Comparison of ENCODE assay signal across 9 cellular contexts in genomic region chr12:88553941-88554658, GRCh38. TPM values are rescaled to one million over a fixed set of nuclear protein-coding genes. Genes with fewer than 3 reads are reported as not detected.
DNase-seq lines count a peak whose midpoint lies in the region; ATAC-seq and TF ChIP-seq lines count a peak whose summit lies in the region.
"Had no signal": no experiment of that assay in that cellular context is flagged by ENCODE, and none has a peak within 500 bp of the region (broad histone marks: within the 10 kb centered on the region; RNA-seq: fewer than 3 reads in every experiment).

No MANE protein-coding gene starts in this region.

- BruUV-seq in Caco-2 (replicated peaks; lab: Mats Ljungman, UMichigan) (no TSS peak), MCF 10A (replicated peaks; lab: Mats Ljungman, UMichigan) (no TSS peak)

- H3K36me3 ChIP-seq in Caco-2 (ENCODE audit: control insufficient read depth, insufficient read depth, low read length) (no peaks in the 10 kb centered on the region; the same call in 1 of the 2 replicates), mucosa of descending colon (ENCODE audit: low read depth) (no peaks in the 10 kb centered on the region)

- no peaks in the 10 kb centered on the region for H3K27me3 ChIP-seq in Caco-2 (replicated peaks; ENCODE audit: control insufficient read depth, insufficient read depth, low read length)

- H3K27ac Mint-ChIP-seq in Caco-2 (ENCODE audit: unreplicated experiment) (peak overlapping the region; percentile 53), MCF 10A (ENCODE audit: low read depth, unreplicated experiment) (peak overlapping the region; percentile 78)
- no peak overlapping the region for H3K27ac Mint-ChIP-seq in activated T-helper 1 cell treated with anti-CD3 and anti-CD28 coated beads, Interleukin-12 subunit alpha, Interleukin-12 subunit beta, Interleukin-2, Interleukin-4 antibody, amounts not matched to agents 30 ng/mL and 10 ng/mL and 1 ng/mL, durations not matched to agents 14 hours and 24 hours and 36 hours

- H3K9me3 ChIP-seq in Caco-2 (no peaks in the 10 kb centered on the region), mucosa of descending colon (no peaks in the 10 kb centered on the region)

- DNase-seq in Caco-2 (peak in 1 of 2 experiments; percentile 22), NCI-H1930 (lab: John Stamatoyannopoulos, UW) (peak; percentile 55 to 63), MCF 10A (ENCODE audit: unreplicated experiment) (peak; percentile 94), mucosa of descending colon (no peak), cerebellar nuclear complex (lab: John Stamatoyannopoulos, UW) (no peak)
- no peak for DNase-seq in activated T-helper 1 cell treated with anti-CD3 and anti-CD28 coated beads, Interleukin-12 subunit alpha, Interleukin-12 subunit beta, Interleukin-2, Interleukin-4 antibody, amounts not matched to agents 30 ng/mL and 10 ng/mL and 1 ng/mL, durations not matched to agents 14 hours and 24 hours and 36 hours (ENCODE audit: low spot score)
- DNase-seq: activated CD8-positive, alpha-beta memory T cell treated with anti-CD3 and anti-CD28 coated beads for 24 hours had no signal

- H3K4me1 ChIP-seq in Caco-2 (peaks cover 84% of the 10 kb centered on the region), mucosa of descending colon (ENCODE audit: low read depth) (peaks cover 33% of the 10 kb centered on the region)

- H3K4me3 Mint-ChIP-seq in Caco-2 (ENCODE audit: unreplicated experiment) (peak overlapping the region; percentile 34), MCF 10A (ENCODE audit: unreplicated experiment) (peak overlapping the region; percentile 34)
- no peak overlapping the region for H3K4me3 Mint-ChIP-seq in activated T-helper 1 cell treated with anti-CD3 and anti-CD28 coated beads, Interleukin-12 subunit alpha, Interleukin-12 subunit beta, Interleukin-2, Interleukin-4 antibody, amounts not matched to agents 30 ng/mL and 10 ng/mL and 1 ng/mL, durations not matched to agents 14 hours and 24 hours and 36 hours

- H3K36me3 Mint-ChIP-seq in Caco-2 (ENCODE audit: insufficient read depth, unreplicated experiment), result peaks cover 92% of the 10 kb centered on the region
- peaks cover 6% of the 10 kb centered on the region for H3K36me3 Mint-ChIP-seq in MCF 10A (ENCODE audit: insufficient read depth, unreplicated experiment)
- no peaks in the 10 kb centered on the region for H3K36me3 Mint-ChIP-seq in activated T-helper 1 cell treated with anti-CD3 and anti-CD28 coated beads, Interleukin-12 subunit alpha, Interleukin-12 subunit beta, Interleukin-2, Interleukin-4 antibody, amounts not matched to agents 30 ng/mL and 10 ng/mL and 1 ng/mL, durations not matched to agents 14 hours and 24 hours and 36 hours (ENCODE audit: low read depth)

- peak; percentile 24 for ATAC-seq in mucosa of descending colon
- no peak for ATAC-seq in HG03460 (IDR thresholded peaks at IDR 0.05; ENCODE audit: unreplicated experiment)
- ATAC-seq in GM21515 (IDR thresholded peaks at IDR 0.05; ENCODE audit: unreplicated experiment), result no peak

- H3K4me1 Mint-ChIP-seq in Caco-2 (ENCODE audit: low read depth, unreplicated experiment), result peaks cover 53% of the 10 kb centered on the region
- H3K4me1 Mint-ChIP-seq in MCF 10A (ENCODE audit: insufficient read depth, unreplicated experiment), result peaks cover 35% of the 10 kb centered on the region
- H3K4me1 Mint-ChIP-seq in activated T-helper 1 cell treated with anti-CD3 and anti-CD28 coated beads, Interleukin-12 subunit alpha, Interleukin-12 subunit beta, Interleukin-2, Interleukin-4 antibody, amounts not matched to agents 30 ng/mL and 10 ng/mL and 1 ng/mL, durations not matched to agents 14 hours and 24 hours and 36 hours (ENCODE audit: low read depth), result no peaks in the 10 kb centered on the region

- H3K9me3 Mint-ChIP-seq in Caco-2 (ENCODE audit: unreplicated experiment) (peaks cover 8% of the 10 kb centered on the region), MCF 10A (ENCODE audit: unreplicated experiment) (no peaks in the 10 kb centered on the region)
- H3K9me3 Mint-ChIP-seq in activated T-helper 1 cell treated with anti-CD3 and anti-CD28 coated beads, Interleukin-12 subunit alpha, Interleukin-12 subunit beta, Interleukin-2, Interleukin-4 antibody, amounts not matched to agents 30 ng/mL and 10 ng/mL and 1 ng/mL, durations not matched to agents 14 hours and 24 hours and 36 hours, result no peaks in the 10 kb centered on the region

- H3K27me3 Mint-ChIP-seq in Caco-2 (ENCODE audit: insufficient read depth, unreplicated experiment) (no peaks in the 10 kb centered on the region), MCF 10A (ENCODE audit: insufficient read depth, unreplicated experiment) (no peaks in the 10 kb centered on the region)
- peaks cover 2% of the 10 kb centered on the region for H3K27me3 Mint-ChIP-seq in activated T-helper 1 cell treated with anti-CD3 and anti-CD28 coated beads, Interleukin-12 subunit alpha, Interleukin-12 subunit beta, Interleukin-2, Interleukin-4 antibody, amounts not matched to agents 30 ng/mL and 10 ng/mL and 1 ng/mL, durations not matched to agents 14 hours and 24 hours and 36 hours (ENCODE audit: insufficient read depth)

- TF ChIP-seq CTCF in Caco-2 (IDR thresholded peaks at IDR 0.05; ENCODE audit: insufficient read depth in 1 of 2, low read depth in 1 of 2, low read length in 1 of 2, severe bottlenecking in 1 of 2, unreplicated experiment in 1 of 2) (no peak), MCF 10A (IDR thresholded peaks at IDR 0.05; ENCODE audit: unreplicated experiment) (no peak), mucosa of descending colon (IDR thresholded peaks at IDR 0.05) (no peak)

- POLR2A ChIA-PET in Caco-2 (lab: Charles Lee), result no interaction called here
- POLR2A ChIA-PET in MCF 10A (lab: Yijun Ruan, JAX), result interaction anchor here (0.6 to 3.0 kb wide), 16 partner anchors 9 to 821 kb away, joined by 3 to 17 read pairs (median 4); no protein-coding TSS in a partner anchor

- H3K4me3 ChIP-seq in Caco-2 (ENCODE audit: low read depth, low read length) (no peak overlapping the region), mucosa of descending colon (no peak overlapping the region)

- CTCF ChIA-PET in Caco-2 (lab: Charles Lee), result no interaction called here
- CTCF ChIA-PET in MCF 10A (lab: Yijun Ruan, JAX), result interaction anchor here (0.7 to 1.2 kb wide), 4 partner anchors 20 to 100 kb away, joined by 3 read pairs; no protein-coding TSS in a partner anchor

- intact Hi-C loops in Caco-2 (cut with micrococcal nuclease; ENCODE audit: unreplicated experiment) (no loop called here), MCF 10A (cut with micrococcal nuclease) (no loop called here), mucosa of descending colon (cut with DNase I, micrococcal nuclease) (no loop called here)
- intact Hi-C loops in activated T-helper 1 cell treated with anti-CD3 and anti-CD28 coated beads, Interleukin-12 subunit alpha, Interleukin-12 subunit beta, Interleukin-2, Interleukin-4 antibody, amounts not matched to agents 30 ng/mL and 10 ng/mL and 1 ng/mL, durations not matched to agents 14 hours and 24 hours and 36 hours (cut with micrococcal nuclease), result no loop called here

RNA-seq across cellular contexts. Expression of gene KITLG, which starts 26.2 kb away (rescaled TPM):
- 200 and 211 TPM in 2 replicates for total RNA-seq in Caco-2 (2022)
- total RNA-seq in MCF 10A (2022), result 3.9 and 4.8 TPM in 2 replicates
- 10 to 100 TPM; 28.5 to 96.2 (median 37.4) TPM for total RNA-seq in mucosa of descending colon
- not detected in 2 replicates for total RNA-seq in activated T-helper 1 cell treated with anti-CD3 and anti-CD28 coated beads, Interleukin-12 subunit alpha, Interleukin-12 subunit beta, Interleukin-2, Interleukin-4 antibody, amounts not matched to agents 30 ng/mL and 10 ng/mL and 1 ng/mL, durations not matched to agents 14 hours and 24 hours and 36 hours

Comparison
In these comparisons a context has a peak if more than half of its experiments do, and no peak if none do; other contexts are left out.
1. DNase-seq: peak in NCI-H1930 (2 of 2) and MCF 10A (single experiment); none in mucosa of descending colon (0 of 3), activated T-helper 1 cell treated with anti-CD3 and anti-CD28 coated beads, Interleukin-12 subunit alpha, Interleukin-12 subunit beta, Interleukin-2, Interleukin-4 antibody, amounts not matched to agents 30 ng/mL and 10 ng/mL and 1 ng/mL, durations not matched to agents 14 hours and 24 hours and 36 hours (single experiment) and cerebellar nuclear complex (0 of 2).